1 cellular context compared by ENCODE assay signal in the genomic region with DNA sequence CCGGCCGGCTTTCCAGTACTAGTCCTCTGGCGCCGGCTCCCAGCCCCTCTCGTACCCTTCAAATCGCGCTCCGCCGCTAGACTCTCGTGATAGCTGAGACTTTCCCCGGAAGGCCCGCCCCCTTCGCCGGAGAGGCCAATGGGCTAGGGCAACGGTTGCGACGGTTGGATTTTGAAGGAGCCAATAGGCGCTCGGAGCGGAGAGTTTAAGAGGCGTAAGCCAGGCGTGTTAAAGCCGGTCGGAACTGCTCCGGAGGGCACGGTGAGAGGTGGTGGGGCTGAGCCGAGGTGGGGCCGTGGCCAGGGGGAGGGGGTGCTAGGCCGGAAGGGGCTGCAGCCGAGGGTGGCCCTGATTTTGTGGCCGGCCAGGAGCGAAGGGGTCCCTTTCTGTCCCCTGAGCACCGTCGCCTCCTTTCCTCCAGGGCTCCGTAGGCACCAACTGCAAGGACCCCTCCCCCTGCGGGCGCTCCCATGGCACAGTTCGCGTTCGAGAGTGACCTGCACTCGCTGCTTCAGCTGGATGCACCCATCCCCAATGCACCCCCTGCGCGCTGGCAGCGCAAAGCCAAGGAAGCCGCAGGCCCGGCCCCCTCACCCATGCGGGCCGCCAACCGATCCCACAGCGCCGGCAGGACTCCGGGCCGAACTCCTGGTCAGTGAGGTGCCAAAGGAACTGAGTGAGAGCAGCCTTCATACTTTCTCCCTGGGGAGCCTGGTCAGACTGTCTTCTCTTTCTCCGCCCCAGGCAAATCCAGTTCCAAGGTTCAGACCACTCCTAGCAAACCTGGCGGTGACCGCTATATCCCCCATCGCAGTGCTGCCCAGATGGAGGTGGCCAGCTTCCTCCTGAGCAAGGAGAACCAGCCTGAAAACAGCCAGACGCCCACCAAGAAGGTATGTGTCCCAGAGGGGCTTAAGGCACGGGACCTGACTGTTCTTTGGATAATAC.
TF ChIP-seq lines count a peak whose summit lies in the region.

TSS of gene CDC20 (plus strand) at position 236 of the 948 bp plus-strand sequence. CDS start at position 471, 235 bp downstream.

TF ChIP-seq in HepG2, 621 proteins besides CTCF, POLR2A, EP300 and RAD21 (continued from another document and continues in another):
- TF ChIP-seq ZGPAT (CRISPR knock-in tag; IDR thresholded peaks at IDR 0.05) = peak; percentile 17; the same call in 1 of the 2 replicates
- TF ChIP-seq ZNF709 (CRISPR knock-in tag; IDR thresholded peaks at IDR 0.05) = no peak; the same call in 1 of the 2 replicates
- no peak for TF ChIP-seq SYNCRIP (IDR thresholded peaks at IDR 0.05; ENCODE audit: insufficient read depth, low read depth, low read length)
- TF ChIP-seq, protein P1, sequence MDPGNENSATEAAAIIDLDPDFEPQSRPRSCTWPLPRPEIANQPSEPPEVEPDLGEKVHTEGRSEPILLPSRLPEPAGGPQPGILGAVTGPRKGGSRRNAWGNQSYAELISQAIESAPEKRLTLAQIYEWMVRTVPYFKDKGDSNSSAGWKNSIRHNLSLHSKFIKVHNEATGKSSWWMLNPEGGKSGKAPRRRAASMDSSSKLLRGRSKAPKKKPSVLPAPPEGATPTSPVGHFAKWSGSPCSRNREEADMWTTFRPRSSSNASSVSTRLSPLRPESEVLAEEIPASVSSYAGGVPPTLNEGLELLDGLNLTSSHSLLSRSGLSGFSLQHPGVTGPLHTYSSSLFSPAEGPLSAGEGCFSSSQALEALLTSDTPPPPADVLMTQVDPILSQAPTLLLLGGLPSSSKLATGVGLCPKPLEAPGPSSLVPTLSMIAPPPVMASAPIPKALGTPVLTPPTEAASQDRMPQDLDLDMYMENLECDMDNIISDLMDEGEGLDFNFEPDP (CRISPR knock-in tag; conservative IDR thresholded peaks at IDR 0.05) = no peak
- peak; percentile 27 for TF ChIP-seq U2AF1 (optimal IDR thresholded peaks at IDR 0.05; ENCODE audit: low read depth, low read length)
- TF ChIP-seq, protein P2, sequence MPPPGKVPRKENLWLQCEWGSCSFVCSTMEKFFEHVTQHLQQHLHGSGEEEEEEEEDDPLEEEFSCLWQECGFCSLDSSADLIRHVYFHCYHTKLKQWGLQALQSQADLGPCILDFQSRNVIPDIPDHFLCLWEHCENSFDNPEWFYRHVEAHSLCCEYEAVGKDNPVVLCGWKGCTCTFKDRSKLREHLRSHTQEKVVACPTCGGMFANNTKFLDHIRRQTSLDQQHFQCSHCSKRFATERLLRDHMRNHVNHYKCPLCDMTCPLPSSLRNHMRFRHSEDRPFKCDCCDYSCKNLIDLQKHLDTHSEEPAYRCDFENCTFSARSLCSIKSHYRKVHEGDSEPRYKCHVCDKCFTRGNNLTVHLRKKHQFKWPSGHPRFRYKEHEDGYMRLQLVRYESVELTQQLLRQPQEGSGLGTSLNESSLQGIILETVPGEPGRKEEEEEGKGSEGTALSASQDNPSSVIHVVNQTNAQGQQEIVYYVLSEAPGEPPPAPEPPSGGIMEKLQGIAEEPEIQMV (CRISPR knock-in tag; IDR thresholded peaks at IDR 0.05; ENCODE audit: low read depth) = no peak
- TF ChIP-seq ZNF782 (CRISPR knock-in tag; IDR thresholded peaks at IDR 0.05; ENCODE audit: borderline replicate concordance) = no peak; the same call in 1 of the 2 replicates
- TF ChIP-seq, protein P3, sequence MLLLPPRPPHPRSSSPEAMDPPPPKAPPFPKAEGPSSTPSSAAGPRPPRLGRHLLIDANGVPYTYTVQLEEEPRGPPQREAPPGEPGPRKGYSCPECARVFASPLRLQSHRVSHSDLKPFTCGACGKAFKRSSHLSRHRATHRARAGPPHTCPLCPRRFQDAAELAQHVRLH (CRISPR knock-in tag; IDR thresholded peaks at IDR 0.05; ENCODE audit: borderline replicate concordance, low read depth) = no peak
- peak; percentile 69; the same call in 1 of the 2 replicates for TF ChIP-seq SNAI1 (CRISPR knock-in tag; IDR thresholded peaks at IDR 0.05; ENCODE audit: borderline replicate concordance)
- no peak for TF ChIP-seq ZSCAN12 (CRISPR knock-in tag; IDR thresholded peaks at IDR 0.05)
- no peak for TF ChIP-seq SP140L (CRISPR knock-in tag; IDR thresholded peaks at IDR 0.05; ENCODE audit: borderline replicate concordance)
- 0 out of 2 replicates have a peak, but pooled peaks have one; percentile 24 for TF ChIP-seq KAT7 (CRISPR knock-in tag; IDR thresholded peaks at IDR 0.05; ENCODE audit: borderline replicate concordance)
- no peak for TF ChIP-seq ZNF281 (CRISPR knock-in tag; IDR thresholded peaks at IDR 0.05; ENCODE audit: borderline replicate concordance)
- TF ChIP-seq ZNF7 (CRISPR knock-in tag; IDR thresholded peaks at IDR 0.05) = no peak
- TF ChIP-seq KDM3A (CRISPR knock-in tag; IDR thresholded peaks at IDR 0.05; ENCODE audit: low read depth) = no peak
- TF ChIP-seq NCOA2 (CRISPR knock-in tag; IDR thresholded peaks at IDR 0.05) = 0 out of 2 replicates have a peak, but pooled peaks have one; percentile 16
- TF ChIP-seq NR0B2 (CRISPR knock-in tag; IDR thresholded peaks at IDR 0.05) = no peak
- TF ChIP-seq REXO4 (CRISPR knock-in tag; IDR thresholded peaks at IDR 0.05; ENCODE audit: borderline replicate concordance) = 0 out of 2 replicates have a peak, but pooled peaks have one; percentile 16
- TF ChIP-seq ZNF776 (CRISPR knock-in tag; IDR thresholded peaks at IDR 0.05) = 0 out of 2 replicates have a peak, but pooled peaks have one; percentile 28
- TF ChIP-seq SMYD3 (CRISPR knock-in tag; IDR thresholded peaks at IDR 0.05) = peak; percentile 94; the same call in 1 of the 2 replicates
- TF ChIP-seq, protein P4, sequence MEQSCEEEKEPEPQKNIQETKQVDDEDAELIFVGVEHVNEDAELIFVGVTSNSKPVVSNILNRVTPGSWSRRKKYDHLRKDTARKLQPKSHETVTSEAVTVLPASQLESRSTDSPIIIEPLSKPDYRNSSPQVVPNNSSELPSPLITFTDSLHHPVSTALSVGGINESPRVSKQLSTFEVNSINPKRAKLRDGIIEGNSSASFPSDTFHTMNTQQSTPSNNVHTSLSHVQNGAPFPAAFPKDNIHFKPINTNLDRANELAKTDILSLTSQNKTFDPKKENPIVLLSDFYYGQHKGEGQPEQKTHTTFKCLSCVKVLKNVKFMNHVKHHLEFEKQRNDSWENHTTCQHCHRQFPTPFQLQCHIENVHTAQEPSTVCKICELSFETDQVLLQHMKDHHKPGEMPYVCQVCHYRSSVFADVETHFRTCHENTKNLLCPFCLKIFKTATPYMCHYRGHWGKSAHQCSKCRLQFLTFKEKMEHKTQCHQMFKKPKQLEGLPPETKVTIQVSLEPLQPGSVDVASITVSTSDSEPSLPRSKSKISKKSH (CRISPR knock-in tag; IDR thresholded peaks at IDR 0.05; ENCODE audit: borderline replicate concordance) = no peak
- no peak for TF ChIP-seq ZHX2 (IDR thresholded peaks at IDR 0.05; ENCODE audit: low read depth)
- TF ChIP-seq ZHX2 (CRISPR knock-in tag; IDR thresholded peaks at IDR 0.05; ENCODE audit: borderline replicate concordance) = no peak
- TF ChIP-seq, protein P5, sequence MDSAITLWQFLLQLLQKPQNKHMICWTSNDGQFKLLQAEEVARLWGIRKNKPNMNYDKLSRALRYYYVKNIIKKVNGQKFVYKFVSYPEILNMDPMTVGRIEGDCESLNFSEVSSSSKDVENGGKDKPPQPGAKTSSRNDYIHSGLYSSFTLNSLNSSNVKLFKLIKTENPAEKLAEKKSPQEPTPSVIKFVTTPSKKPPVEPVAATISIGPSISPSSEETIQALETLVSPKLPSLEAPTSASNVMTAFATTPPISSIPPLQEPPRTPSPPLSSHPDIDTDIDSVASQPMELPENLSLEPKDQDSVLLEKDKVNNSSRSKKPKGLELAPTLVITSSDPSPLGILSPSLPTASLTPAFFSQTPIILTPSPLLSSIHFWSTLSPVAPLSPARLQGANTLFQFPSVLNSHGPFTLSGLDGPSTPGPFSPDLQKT (CRISPR knock-in tag; IDR thresholded peaks at IDR 0.05; ENCODE audit: borderline replicate concordance) = no peak
- TF ChIP-seq NR1H2 (CRISPR knock-in tag; IDR thresholded peaks at IDR 0.05; ENCODE audit: borderline replicate concordance, low read depth) = no peak
- no peak for TF ChIP-seq PAX8 (CRISPR knock-in tag; IDR thresholded peaks at IDR 0.05; ENCODE audit: borderline replicate concordance)
- no peak for TF ChIP-seq GLI4 (CRISPR knock-in tag; IDR thresholded peaks at IDR 0.05; ENCODE audit: borderline replicate concordance)
- TF ChIP-seq ZNF564 (CRISPR knock-in tag; IDR thresholded peaks at IDR 0.05) = peak; percentile 74
- peak; percentile 20; the same call in 1 of the 2 replicates for TF ChIP-seq ZSCAN9 (CRISPR knock-in tag; IDR thresholded peaks at IDR 0.05; ENCODE audit: borderline replicate concordance)
- no peak for TF ChIP-seq SUZ12 (IDR thresholded peaks at IDR 0.05; ENCODE audit: low read depth, low read length)
- TF ChIP-seq SMC3 (IDR thresholded peaks at IDR 0.05; ENCODE audit: low read length) = no peak
- no peak for TF ChIP-seq ZNF20 (CRISPR knock-in tag; IDR thresholded peaks at IDR 0.05)
- TF ChIP-seq CENPX (CRISPR knock-in tag; IDR thresholded peaks at IDR 0.05) = no peak
- no peak for TF ChIP-seq ZNF556 (CRISPR knock-in tag; IDR thresholded peaks at IDR 0.05; ENCODE audit: borderline replicate concordance)
